In genomic region chr11:106077609-106078517, GRCh38 we compare ENCODE assay signal across 8 cellular contexts. TPM values are rescaled to one million over a fixed set of nuclear protein-coding genes. Genes with fewer than 3 reads are reported as not detected.
DNase-seq lines count a peak whose midpoint lies in the region; TF ChIP-seq lines count a peak whose summit lies in the region.

TSS of gene AASDHPPT (plus strand) at chr11:106077662. CDS start at chr11:106077711, 49 bp downstream.

- H3K4me1 Mint-ChIP-seq in HFFc6 (ENCODE audit: low read depth) (peaks cover 44% of the 10 kb centered on the region), nephron (peaks cover 54% of the 10 kb centered on the region)

- intact Hi-C loops in A673 (cut with micrococcal nuclease; ENCODE audit: unreplicated experiment): no loop called here

- peaks cover 16% of the 10 kb centered on the region for H3K36me3 Mint-ChIP-seq in HFFc6 (ENCODE audit: low read depth)
- peaks cover 27% of the 10 kb centered on the region for H3K36me3 Mint-ChIP-seq in nephron (ENCODE audit: low read depth)

- DNase-seq in A673 (ENCODE audit: low spot score) (peak; percentile 67), GM10266 (ENCODE audit: extremely low spot score) (no peak), HFFc6 (peak; percentile 9), MV-4-11 (lab: John Stamatoyannopoulos, UW) (peak; percentile 47), fibroblast of villous mesenchyme (ENCODE audit: low read depth) (peak; percentile 61)
- DNase-seq in activated effector memory CD4-positive, alpha-beta T cell treated with anti-CD3 and anti-CD28 coated beads, Interleukin-2, amount 50 U/mL, for 16 hours: no peak

- POLR2A ChIA-PET in A673 (lab: Charles Lee; ENCODE audit: low non-redundant PET): interaction anchor here (0.9 kb wide), 1 partner anchor 881 kb away, joined by 3 read pairs; no protein-coding TSS in a partner anchor

- H3K4me3 ChIP-seq in A673 (ENCODE audit: low read depth, low read length, poor library complexity, severe bottlenecking): peak within 1 kb of the TSS; percentile 82
- H3K4me3 ChIP-seq in fibroblast of villous mesenchyme (ENCODE audit: low read depth, low read length): peak within 1 kb of the TSS; percentile 84

- H3K27me3 Mint-ChIP-seq in HFFc6 (ENCODE audit: insufficient read depth) (no peaks in the 10 kb centered on the region), nephron (ENCODE audit: low read depth) (no peaks in the 10 kb centered on the region)

- BruUV-seq in A673 (replicated peaks; lab: Mats Ljungman, UMichigan): TSS peak; percentile 53

- TF ChIP-seq CTCF in A673 (conservative IDR thresholded peaks at IDR 0.05; ENCODE audit: low read depth, low read length) (no peak), GM10266 (IDR thresholded peaks at IDR 0.05; ENCODE audit: control insufficient read depth, insufficient read depth, low read depth, missing control alignments) (peak; percentile 6), HFFc6 (IDR thresholded peaks at IDR 0.05) (0 out of 2 replicates have a peak, but pooled peaks have one; percentile 10), VCaP (conservative IDR thresholded peaks at IDR 0.05) (no peak), fibroblast of villous mesenchyme (IDR thresholded peaks at IDR 0.05; ENCODE audit: insufficient read depth, low read depth, low read length) (no peak), nephron (IDR thresholded peaks at IDR 0.05; ENCODE audit: unreplicated experiment in 3 of 3) (no peak)

- H3K4me3 Mint-ChIP-seq in HFFc6: peak within 1 kb of the TSS; percentile 93
- H3K4me3 Mint-ChIP-seq in nephron: peak within 1 kb of the TSS; percentile 94 to 100 (median 97)

- CTCF ChIA-PET in A673 (lab: Charles Lee): interaction anchor here (0.6 kb wide), 1 partner anchor 1305 kb away, joined by 4 read pairs; no protein-coding TSS in a partner anchor

- no peaks in the 10 kb centered on the region for H3K9me3 Mint-ChIP-seq in HFFc6
- no peaks in the 10 kb centered on the region for H3K9me3 Mint-ChIP-seq in nephron

- H3K27ac ChIP-seq in A673 (ENCODE audit: low read depth, low read length, poor library complexity, severe bottlenecking) (peak within 1 kb of the TSS; percentile 96), VCaP (peak within 1 kb of the TSS; percentile 95)

- no peaks in the 10 kb centered on the region for H3K9me3 ChIP-seq in A673 (ENCODE audit: low read depth, low read length, poor library complexity, severe bottlenecking)

- H3K27me3 ChIP-seq in A673 (replicated peaks; ENCODE audit: insufficient read depth, low read depth, low read length, poor library complexity): no peaks in the 10 kb centered on the region

- H3K36me3 ChIP-seq in A673 (ENCODE audit: insufficient read depth, low read length, poor library complexity, severe bottlenecking): peaks cover 32% of the 10 kb centered on the region

- H3K27ac Mint-ChIP-seq in HFFc6: peak within 1 kb of the TSS; percentile 92
- peak within 1 kb of the TSS; percentile 96 to 100 (median 98) for H3K27ac Mint-ChIP-seq in nephron

- H3K4me1 ChIP-seq in A673 (ENCODE audit: insufficient read depth, low read length, poor library complexity, severe bottlenecking): peaks cover 17% of the 10 kb centered on the region

RNA-seq across cellular contexts. Expression of gene AASDHPPT, which starts in this region (rescaled TPM):
- 83.8 and 96.6 TPM in 2 replicates for total RNA-seq in A673 (2021)
- 10 to 100 TPM; 37.5 to 49.1 (median 41.0) TPM for total RNA-seq in HFFc6 (2021; fragmentation: NEBNext Ultra II Directional; extraction: Animal tissue kit (Norgen Biotek cat#: 25700))
- 47.7 and 72.5 TPM in 2 replicates for total RNA-seq in fibroblast of villous mesenchyme

Comparison
In these comparisons a context has a peak if more than half of its experiments do, and no peak if none do; other contexts are left out.
1. DNase-seq: peak in A673 (single experiment), HFFc6 (single experiment), MV-4-11 (single experiment) and fibroblast of villous mesenchyme (single experiment); none in GM10266 (single experiment) and activated effector memory CD4-positive, alpha-beta T cell treated with anti-CD3 and anti-CD28 coated beads, Interleukin-2, amount 50 U/mL, for 16 hours (single experiment).
2. CTCF ChIP-seq: peak in GM10266 (single experiment) and HFFc6 (single experiment); none in A673 (single experiment), VCaP (single experiment), fibroblast of villous mesenchyme (single experiment) and nephron (0 of 3).